Comparison of ENCODE assay signal across 13 cellular contexts in genomic region chr20:4794846-4795245, GRCh38. TPM values are rescaled to one million over a fixed set of nuclear protein-coding genes. Genes with fewer than 3 reads are reported as not detected.
DNase-seq lines count a peak whose midpoint lies in the region; ATAC-seq and TF ChIP-seq lines count a peak whose summit lies in the region.
"Had no signal": no experiment of that assay in that cellular context is flagged by ENCODE, and none has a peak within 500 bp of the region (broad histone marks: within the 10 kb centered on the region; RNA-seq: fewer than 3 reads in every experiment).

No MANE protein-coding gene starts in this region.

- H3K4me1 ChIP-seq in OCI-LY3 (ENCODE audit: low read length) (peaks cover 38% of the 10 kb centered on the region), suprapubic skin (peaks cover 14% of the 10 kb centered on the region), endodermal cell (ENCODE audit: control insufficient read depth, insufficient read depth, low read length) (no peaks in the 10 kb centered on the region)

- WGBS in suprapubic skin = 67% methylated on average over 5 of the region's 5 CpGs
- WGBS in endodermal cell (ENCODE audit: insufficient coverage in 1 of 2, insufficient read length in 1 of 2), 2 experiments = 96 to 98% methylated on average over 5 of the region's 5 CpGs

- peaks cover 0 to 2% of the 10 kb centered on the region in 2 donors for H3K9me3 Mint-ChIP-seq in activated T-cell treated with anti-CD3 and anti-CD28 coated beads, Interleukin-2, amount 50 U/mL, for 72 hours
- H3K9me3 Mint-ChIP-seq in effector memory CD8-positive, alpha-beta T cell = no peaks in the 10 kb centered on the region
- H3K9me3 Mint-ChIP-seq in endodermal cell = peaks cover 5% of the 10 kb centered on the region

- peaks cover 16 to 32% of the 10 kb centered on the region in 2 donors for H3K36me3 Mint-ChIP-seq in activated T-cell treated with anti-CD3 and anti-CD28 coated beads, Interleukin-2, amount 50 U/mL, for 72 hours (ENCODE audit: insufficient read depth in 2 of 2)
- peaks cover 80% of the 10 kb centered on the region for H3K36me3 Mint-ChIP-seq in effector memory CD8-positive, alpha-beta T cell (ENCODE audit: insufficient read depth)
- peaks cover 12% of the 10 kb centered on the region for H3K36me3 Mint-ChIP-seq in endodermal cell (ENCODE audit: low read depth)

- H4K20me1 ChIP-seq in OCI-LY3 (ENCODE audit: insufficient read depth, low read length) = peaks cover 92% of the 10 kb centered on the region

- H3K27me3 ChIP-seq in OCI-LY3 (ENCODE audit: low read depth, low read length) (no peaks in the 10 kb centered on the region), suprapubic skin (no peaks in the 10 kb centered on the region), endodermal cell (ENCODE audit: control insufficient read depth, insufficient read depth, low read length, poor library complexity, severe bottlenecking) (no peaks in the 10 kb centered on the region)

- TF ChIP-seq CTCF in OCI-LY3 (IDR thresholded peaks at IDR 0.05; ENCODE audit: low read depth, low read length) = no peak
- no peak for TF ChIP-seq CTCF in suprapubic skin (IDR thresholded peaks at IDR 0.05)
- no peak for TF ChIP-seq CTCF in endodermal cell (conservative IDR thresholded peaks at IDR 0.05)

- H3K9me3 ChIP-seq in OCI-LY3 (ENCODE audit: insufficient read depth, low read length) = no peaks in the 10 kb centered on the region
- no peaks in the 10 kb centered on the region for H3K9me3 ChIP-seq in suprapubic skin
- H3K9me3 ChIP-seq in endodermal cell (ENCODE audit: control insufficient read depth, low read length) = peaks cover 10% of the 10 kb centered on the region

- H3K36me3 ChIP-seq in OCI-LY3 (replicated peaks; ENCODE audit: low read depth, low read length) = peaks cover 94% of the 10 kb centered on the region
- peaks cover 23% of the 10 kb centered on the region for H3K36me3 ChIP-seq in suprapubic skin
- H3K36me3 ChIP-seq in endodermal cell (ENCODE audit: control insufficient read depth, insufficient read depth, low read length) = no peaks in the 10 kb centered on the region

- H3K27ac ChIP-seq in OCI-LY3 (ENCODE audit: low read length) (peak overlapping the region; percentile 63), suprapubic skin (peak overlapping the region; percentile 86), endodermal cell (ENCODE audit: low read depth, low read length) (no peak overlapping the region)
- H3K27ac ChIP-seq: epithelial cell of prostate had no signal

- no peak for TF ChIP-seq EP300 in suprapubic skin (IDR thresholded peaks at IDR 0.05)

- no peaks in the 10 kb centered on the region for H3K27me3 Mint-ChIP-seq in activated T-cell treated with anti-CD3 and anti-CD28 coated beads, Interleukin-2, amount 50 U/mL, for 72 hours (ENCODE audit: low read depth)
- H3K27me3 Mint-ChIP-seq in effector memory CD8-positive, alpha-beta T cell = no peaks in the 10 kb centered on the region
- H3K27me3 Mint-ChIP-seq in endodermal cell (ENCODE audit: insufficient read depth) = no peaks in the 10 kb centered on the region
- H3K27me3 Mint-ChIP-seq: brain had no signal

- no peak for DNase-seq in activated T-cell treated with anti-CD3 and anti-CD28 coated beads, Interleukin-2, amount 50 U/mL, for 72 hours
- no peak for DNase-seq in activated T-cell treated with anti-CD3 and anti-CD28 coated beads, Interleukin-2, amount 50 U/mL, for 1 hour
- no peak for DNase-seq in effector memory CD8-positive, alpha-beta T cell
- DNase-seq in suprapubic skin (ENCODE audit: low spot score in 2 of 2) = no peak
- no peak for DNase-seq in endodermal cell
- DNase-seq: activated CD4-positive, alpha-beta T cell treated with anti-CD3 and anti-CD28 coated beads, Interleukin-2, amount 50 U/mL, for 1 hour; NCI-H510A treated with DMSO at 0.1 percent for 48 hours; small intestine had no signal

- peaks cover 75% of the 10 kb centered on the region for H3K79me2 ChIP-seq in OCI-LY3 (ENCODE audit: low read length)

- H3K27ac Mint-ChIP-seq in activated T-cell treated with anti-CD3 and anti-CD28 coated beads, Interleukin-2, amount 50 U/mL, for 72 hours = peak overlapping the region; percentile 95
- H3K27ac Mint-ChIP-seq in effector memory CD8-positive, alpha-beta T cell = peak overlapping the region; percentile 87 to 89
- no peak overlapping the region for H3K27ac Mint-ChIP-seq in endodermal cell
- H3K27ac Mint-ChIP-seq: brain had no signal

- ATAC-seq in activated T-cell treated with anti-CD3 and anti-CD28 coated beads, Interleukin-2, amount 50 U/mL, for 72 hours (replicated peaks in 1 of 2) = peak; percentile 41 to 49
- ATAC-seq in effector memory CD8-positive, alpha-beta T cell (replicated peaks) = no peak
- ATAC-seq in GM21423 (IDR thresholded peaks at IDR 0.05; ENCODE audit: unreplicated experiment) (no peak), GM21528 (IDR thresholded peaks at IDR 0.05; ENCODE audit: low FRiP score, unreplicated experiment) (no peak)

- peak overlapping the region; percentile 35 to 53 for H3K4me3 Mint-ChIP-seq in activated T-cell treated with anti-CD3 and anti-CD28 coated beads, Interleukin-2, amount 50 U/mL, for 72 hours
- H3K4me3 Mint-ChIP-seq in effector memory CD8-positive, alpha-beta T cell = no peak overlapping the region
- H3K4me3 Mint-ChIP-seq in endodermal cell = no peak overlapping the region
- H3K4me3 Mint-ChIP-seq: brain had no signal

- peaks cover 41% of the 10 kb centered on the region for H3K4me1 Mint-ChIP-seq in activated T-cell treated with anti-CD3 and anti-CD28 coated beads, Interleukin-2, amount 50 U/mL, for 72 hours (ENCODE audit: low read depth)
- peaks cover 15 to 17% of the 10 kb centered on the region in 2 donors for H3K4me1 Mint-ChIP-seq in effector memory CD8-positive, alpha-beta T cell (ENCODE audit: low read depth in 2 of 2)
- no peaks in the 10 kb centered on the region for H3K4me1 Mint-ChIP-seq in endodermal cell
- H3K4me1 Mint-ChIP-seq: brain had no signal

- no peak for TF ChIP-seq POLR2A in suprapubic skin (IDR thresholded peaks at IDR 0.05)

- H2AFZ ChIP-seq in OCI-LY3 (ENCODE audit: low read depth, low read length) = no peak overlapping the region

- H3K9ac ChIP-seq in OCI-LY3 (ENCODE audit: low read length) (no peak overlapping the region), endodermal cell (ENCODE audit: extremely low read depth, low read length, poor library complexity, severe bottlenecking) (no peak overlapping the region)

- no peak overlapping the region; the same call in 1 of the 2 replicates for H3K4me2 ChIP-seq in OCI-LY3 (ENCODE audit: low read length)

- no peak overlapping the region for H3K4me3 ChIP-seq in OCI-LY3 (ENCODE audit: low read length)
- no peak overlapping the region for H3K4me3 ChIP-seq in suprapubic skin
- H3K4me3 ChIP-seq in endodermal cell (ENCODE audit: low read length) = no peak overlapping the region

RNA-seq across cellular contexts. Expression of gene RASSF2, which starts 28.6 kb away (rescaled TPM):
- total RNA-seq in activated T-cell treated with anti-CD3 and anti-CD28 coated beads, Interleukin-2, amount 50 U/mL, for 72 hours = 10 to 100 TPM; 46.5 to 47.4 TPM
- total RNA-seq in suprapubic skin (1 to 10 TPM; 3.1 to 5.6 (median 4.6) TPM), endodermal cell (1 to 10 TPM; 3.3 to 6.2 TPM)
- 19.7 TPM for polyA plus RNA-seq in endodermal cell (2013, experiment 1 of 2)
- polyA plus RNA-seq in endodermal cell (2013, experiment 2 of 2) = 20.6 TPM

Comparison
In these comparisons a context has a peak if more than half of its experiments do, and no peak if none do; other contexts are left out.
1. ATAC-seq: peak in activated T-cell treated with anti-CD3 and anti-CD28 coated beads, Interleukin-2, amount 50 U/mL, for 72 hours (2 of 2); none in effector memory CD8-positive, alpha-beta T cell (single experiment), GM21423 (single experiment) and GM21528 (single experiment).
2. H3K4me3 Mint-ChIP-seq: peak in activated T-cell treated with anti-CD3 and anti-CD28 coated beads, Interleukin-2, amount 50 U/mL, for 72 hours (2 of 2); none in effector memory CD8-positive, alpha-beta T cell (0 of 2) and endodermal cell (single experiment).
3. RNA of gene RASSF2, which starts 28.6 kb away (total RNA-seq): 46.5 to 47.4 TPM in activated T-cell treated with anti-CD3 and anti-CD28 coated beads, Interleukin-2, amount 50 U/mL, for 72 hours; 3.3 to 6.2 TPM in endodermal cell and 3.1 to 5.6 TPM in suprapubic skin; every median in the first group is over 4 times any median in the second.